16 cellular contexts compared by ENCODE assay signal in the genomic region with DNA sequence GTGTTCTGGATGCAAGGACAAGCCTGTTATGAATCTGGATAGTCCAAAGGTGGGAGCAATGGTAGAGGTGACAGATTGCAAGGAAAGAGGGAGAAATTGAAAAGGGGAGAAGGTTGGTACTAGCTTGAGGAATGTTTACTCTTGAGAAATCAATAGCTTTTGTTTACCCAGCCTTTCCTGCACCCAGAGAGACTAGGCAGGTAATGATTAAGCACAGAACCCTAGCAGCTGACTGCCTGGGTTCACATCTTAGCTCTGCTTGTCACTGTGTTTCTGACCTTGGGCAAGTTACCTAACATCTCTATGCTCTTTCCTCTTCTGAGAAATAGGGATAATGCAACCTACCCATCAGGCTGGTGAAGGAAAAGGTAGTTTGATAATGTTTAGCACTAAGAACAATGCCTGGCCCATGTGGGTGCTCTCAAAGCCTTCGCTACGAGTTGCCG.
DNase-seq lines count a peak whose midpoint lies in the region; ATAC-seq and TF ChIP-seq lines count a peak whose summit lies in the region.
"Had no signal": no experiment of that assay in that cellular context is flagged by ENCODE, and none has a peak within 500 bp of the region (broad histone marks: within the 10 kb centered on the region; RNA-seq: fewer than 3 reads in every experiment).

No MANE protein-coding gene starts in this region.

- POLR2A ChIA-PET in activated CD8-positive, alpha-beta T cell treated with anti-CD3 and anti-CD28 coated beads, Interleukin-2, amount 10 ng/mL, durations not matched to agents 7 days and 5 days (lab: Charles Lee), result no interaction called here

- no peaks in the 10 kb centered on the region for H3K9me3 Mint-ChIP-seq in activated CD8-positive, alpha-beta T cell treated with anti-CD3 and anti-CD28 coated beads, Interleukin-2, amount 10 ng/mL, durations not matched to agents 7 days and 5 days (ENCODE audit: insufficient read depth)
- H3K9me3 Mint-ChIP-seq: neural progenitor cell, T-cell had no signal

- TF ChIP-seq CTCF in body of pancreas (IDR thresholded peaks at IDR 0.05) (no peak), WERI-Rb-1 (IDR thresholded peaks at IDR 0.05; ENCODE audit: low read depth, low read length) (no peak)

- H3K36me3 Mint-ChIP-seq in activated CD8-positive, alpha-beta T cell treated with anti-CD3 and anti-CD28 coated beads, Interleukin-2, amount 10 ng/mL, durations not matched to agents 7 days and 5 days (ENCODE audit: low read depth), result peaks cover 28% of the 10 kb centered on the region

- H3K4me3 Mint-ChIP-seq in activated CD8-positive, alpha-beta T cell treated with anti-CD3 and anti-CD28 coated beads, Interleukin-2, amount 10 ng/mL, durations not matched to agents 7 days and 5 days, result no peak overlapping the region
- H3K4me3 Mint-ChIP-seq: activated CD8-positive, alpha-beta memory T cell treated with anti-CD3 and anti-CD28 coated beads, Interleukin-2, amount 10 ng/mL, durations not matched to agents 7 days and 5 days; neural progenitor cell; T-cell had no signal

- CTCF ChIA-PET in activated CD8-positive, alpha-beta T cell treated with anti-CD3 and anti-CD28 coated beads, Interleukin-2, amount 10 ng/mL, durations not matched to agents 7 days and 5 days (lab: Charles Lee), result interaction anchor here (2.0 kb wide), 1 partner anchor 19 kb away, joined by 9 read pairs; no protein-coding TSS in a partner anchor

- no peak overlapping the region for H3K4me3 ChIP-seq in HUES64 (ENCODE audit: low read length)
- no peak overlapping the region for H3K4me3 ChIP-seq in body of pancreas
- H3K4me3 ChIP-seq in mesodermal cell (ENCODE audit: extremely low read depth, insufficient read depth, low read length, poor library complexity, severe bottlenecking), result no peak overlapping the region
- H3K4me3 ChIP-seq in WERI-Rb-1 (ENCODE audit: low read depth, low read length), result no peak overlapping the region
- H3K4me3 ChIP-seq: HAP-1, neural progenitor cell, vagina had no signal

- intact Hi-C loops in body of pancreas (cut with DNase I), result no loop called here

- no peak overlapping the region for H3K9ac ChIP-seq in HUES64 (ENCODE audit: low read depth, low read length)
- H3K9ac ChIP-seq: neural progenitor cell had no signal

- TF ChIP-seq POLR2A in body of pancreas (IDR thresholded peaks at IDR 0.05), result peak in 1 of 3 donors; percentile 24

- H3K9me3 ChIP-seq in HUES64 (ENCODE audit: insufficient read depth, low read depth, low read length) (no peaks in the 10 kb centered on the region), body of pancreas (no peaks in the 10 kb centered on the region), mesodermal cell (ENCODE audit: control insufficient read depth, low read length) (no peaks in the 10 kb centered on the region), WERI-Rb-1 (ENCODE audit: severe bottlenecking) (no peaks in the 10 kb centered on the region)
- H3K9me3 ChIP-seq: HAP-1, vagina had no signal

- H3K4me1 ChIP-seq in HUES64 (ENCODE audit: insufficient read depth, low read length) (peaks cover 24% of the 10 kb centered on the region; the same call in 1 of the 2 replicates), body of pancreas (peaks cover 86% of the 10 kb centered on the region), mesodermal cell (ENCODE audit: control insufficient read depth, insufficient read depth, low read length, poor library complexity, severe bottlenecking) (peaks cover 27% of the 10 kb centered on the region)
- H3K4me1 ChIP-seq: HAP-1, vagina had no signal

- no peaks in the 10 kb centered on the region for H3K4me1 Mint-ChIP-seq in activated CD8-positive, alpha-beta T cell treated with anti-CD3 and anti-CD28 coated beads, Interleukin-2, amount 10 ng/mL, durations not matched to agents 7 days and 5 days (ENCODE audit: low read depth)
- H3K4me1 Mint-ChIP-seq: activated CD8-positive, alpha-beta memory T cell treated with anti-CD3 and anti-CD28 coated beads, Interleukin-2, amount 10 ng/mL, durations not matched to agents 7 days and 5 days; T-cell had no signal

- H3K36me3 ChIP-seq in HUES64 (ENCODE audit: insufficient read depth, low read length) (peaks cover 18% of the 10 kb centered on the region; the same call in 1 of the 2 replicates), body of pancreas (replicated peaks in 1 of 2; ENCODE audit: insufficient read depth in 1 of 2, low read depth in 2 of 2) (no peaks in the 10 kb centered on the region), mesodermal cell (ENCODE audit: control insufficient read depth, insufficient read depth, low read length) (peaks cover 48% of the 10 kb centered on the region), WERI-Rb-1 (peaks cover 62% of the 10 kb centered on the region)
- H3K36me3 ChIP-seq: HAP-1, neural progenitor cell had no signal

- DNase-seq in COLO668 (lab: John Stamatoyannopoulos, UW; ENCODE audit: unreplicated experiment) (peak; percentile 26), body of pancreas (peak; percentile 71 to 91 (median 80)), SIG-M5 treated with dmso at 0.1 percent for 504 hours (lab: John Stamatoyannopoulos, UW; ENCODE audit: unreplicated experiment) (no peak), epidermal melanocyte (ENCODE audit: insufficient read length, low spot score) (no peak), WERI-Rb-1 (no peak)
- DNase-seq in activated CD8-positive, alpha-beta T cell treated with anti-CD3 and anti-CD28 coated beads, Interleukin-2, amount 10 ng/mL, durations not matched to agents 7 days and 5 days, result no peak
- DNase-seq: activated CD4-positive, CD25-positive, alpha-beta regulatory T cell; activated CD8-positive, alpha-beta memory T cell treated with anti-CD3 and anti-CD28 coated beads, Interleukin-2, amount 10 ng/mL, durations not matched to agents 7 days and 5 days; activated effector memory CD4-positive, alpha-beta T cell treated with anti-CD3 and anti-CD28 coated beads, Interleukin-2, amount 50 U/mL, for 16 hours; NCI-H2171; T-cell had no signal

- H3K27ac ChIP-seq in HUES64 (ENCODE audit: low read depth, low read length), result 0 out of 2 replicates have a peak overlapping the region, but pooled peaks have one; percentile 22
- peak overlapping the region; percentile 83 to 92 (median 92) for H3K27ac ChIP-seq in body of pancreas
- H3K27ac ChIP-seq in mesodermal cell (ENCODE audit: low read depth, low read length, severe bottlenecking), result peak overlapping the region; percentile 81
- H3K27ac ChIP-seq in WERI-Rb-1, result no peak overlapping the region
- H3K27ac ChIP-seq: neural progenitor cell, vagina had no signal

- peak; percentile 91 for ATAC-seq in body of pancreas
- no peak for ATAC-seq in activated CD8-positive, alpha-beta T cell treated with anti-CD3 and anti-CD28 coated beads, Interleukin-2, amount 10 ng/mL, durations not matched to agents 7 days and 5 days
- ATAC-seq: activated CD8-positive, alpha-beta memory T cell treated with anti-CD3 and anti-CD28 coated beads, Interleukin-2, amount 10 ng/mL, durations not matched to agents 7 days and 5 days; T-cell had no signal

- no peaks in the 10 kb centered on the region for H3K27me3 Mint-ChIP-seq in activated CD8-positive, alpha-beta T cell treated with anti-CD3 and anti-CD28 coated beads, Interleukin-2, amount 10 ng/mL, durations not matched to agents 7 days and 5 days (ENCODE audit: low read depth)
- H3K27me3 Mint-ChIP-seq: activated CD8-positive, alpha-beta memory T cell treated with anti-CD3 and anti-CD28 coated beads, Interleukin-2, amount 10 ng/mL, durations not matched to agents 7 days and 5 days; T-cell had no signal

- 97% methylated on average over 3 of the region's 3 CpGs for WGBS in HUES64
- 13 to 25% methylated on average over 3 of the region's 3 CpGs for WGBS in body of pancreas, 2 donors
- 85 to 97% methylated on average over 3 of the region's 3 CpGs for WGBS in mesodermal cell (ENCODE audit: insufficient coverage in 2 of 2), 2 experiments

- H3K27ac Mint-ChIP-seq in activated CD8-positive, alpha-beta T cell treated with anti-CD3 and anti-CD28 coated beads, Interleukin-2, amount 10 ng/mL, durations not matched to agents 7 days and 5 days, result no peak overlapping the region
- H3K27ac Mint-ChIP-seq: activated CD8-positive, alpha-beta memory T cell treated with anti-CD3 and anti-CD28 coated beads, Interleukin-2, amount 10 ng/mL, durations not matched to agents 7 days and 5 days; T-cell had no signal

- H3K27me3 ChIP-seq in HUES64 (ENCODE audit: insufficient read depth, low read length) (peaks cover 45% of the 10 kb centered on the region), body of pancreas (no peaks in the 10 kb centered on the region), WERI-Rb-1 (ENCODE audit: insufficient read depth, low read depth, severe bottlenecking) (no peaks in the 10 kb centered on the region)
- H3K27me3 ChIP-seq: vagina had no signal

Comparison
In these comparisons a context has a peak if more than half of its experiments do, and no peak if none do; other contexts are left out.
1. DNase-seq: peak in COLO668 (single experiment) and body of pancreas (4 of 4); none in SIG-M5 treated with dmso at 0.1 percent for 504 hours (single experiment), epidermal melanocyte (single experiment), activated CD8-positive, alpha-beta T cell treated with anti-CD3 and anti-CD28 coated beads, Interleukin-2, amount 10 ng/mL, durations not matched to agents 7 days and 5 days (single experiment) and WERI-Rb-1 (single experiment).